In genomic region chr6:125153541-125154183, GRCh38 we compare ENCODE assay signal across 8 cellular contexts. TPM values are rescaled to one million over a fixed set of nuclear protein-coding genes. Genes with fewer than 3 reads are reported as not detected.
DNase-seq lines count a peak whose midpoint lies in the region; ATAC-seq, FAIRE-seq and TF ChIP-seq lines count a peak whose summit lies in the region.

Gene TPD52L1, plus strand, starts transcription at chr6:125153773. Its CDS starts 179 bp downstream, at chr6:125153952.

- no peak for TF ChIP-seq EP300 in A549 (IDR thresholded peaks at IDR 0.05)

- DNase-seq in A549 (ENCODE audit: low read depth in 1 of 2, low spot score in 1 of 2), result peak; percentile 72 to 77
- peak; percentile 79 for DNase-seq in NCI-H2227 (lab: John Stamatoyannopoulos, UW; ENCODE audit: unreplicated experiment)
- DNase-seq in activated CD4-positive, alpha-beta T cell treated with anti-CD3 and anti-CD28 coated beads for 48 hours, result peak; percentile 75
- DNase-seq in dermis blood vessel endothelial cell, result peak; percentile 71
- peak; percentile 86 to 94 for DNase-seq in left lung
- peak; percentile 58 to 74 for DNase-seq in stimulated activated CD4-positive, alpha-beta T cell treated with anti-CD3 and anti-CD28 coated beads, Interleukin-2, amount 100 ng/mL, for 24 hours

- WGBS in A549 (ENCODE audit: missing lambda C conversion rate), result under 1% methylated on average over 23 of the region's 46 CpGs

- CTCF ChIA-PET in A549 (lab: Yijun Ruan, JAX), result interaction anchor here (0.8 to 3.2 kb wide), 21 partner anchors 9 to 275 kb away, joined by 3 to 19 read pairs (median 4); partner anchors contain the start of gene HDDC2

- TF ChIP-seq RAD21 in A549 (conservative IDR thresholded peaks at IDR 0.05 in 1 of 2, IDR thresholded peaks at IDR 0.05 in 1 of 2), result peak; percentile 63 to 78

- H3K9me3 ChIP-seq in A549 (no peaks in the 10 kb centered on the region), left lung (no peaks in the 10 kb centered on the region)

- H3K27ac ChIP-seq in A549, result peak within 1 kb of the TSS; percentile 85 to 91
- H3K27ac ChIP-seq in left lung, result peak within 1 kb of the TSS in 1 of 2 donors; percentile 23

- intact Hi-C loops in left lung (cut with DNase I), result no loop called here

- H3K36me3 ChIP-seq in left lung, result no peaks in the 10 kb centered on the region

- peak within 1 kb of the TSS; percentile 77 for H3K4me2 ChIP-seq in A549

- TF ChIP-seq POLR2A in A549 (IDR thresholded peaks at IDR 0.05; ENCODE audit: low read length), result peak; percentile 19; the same call in 1 of the 2 replicates

- H3K4me1 ChIP-seq in A549, result peaks cover 17% of the 10 kb centered on the region; the same call in 1 of the 3 replicates
- peaks cover 0 to 16% of the 10 kb centered on the region in 2 donors for H3K4me1 ChIP-seq in left lung

- peaks cover 0 to 39% of the 10 kb centered on the region in 2 donors for H3K27me3 ChIP-seq in left lung

- POLR2A ChIA-PET in A549 (lab: Yijun Ruan, JAX), result interaction anchor here (0.8 to 1.5 kb wide), 2 partner anchors 48 to 148 kb away, joined by 3 to 10 read pairs; partner anchors contain the start of gene HDDC2

- FAIRE-seq in A549 (lab: Jason Lieb, UNC), result no peak

- TF ChIP-seq CTCF in A549 (IDR thresholded peaks at IDR 0.05) (peak; percentile 75), left lung (IDR thresholded peaks at IDR 0.05) (peak; percentile 69 to 81)

- peak within 1 kb of the TSS; percentile 82 for H3K4me3 ChIP-seq in A549
- peak within 1 kb of the TSS; percentile 53 to 54 for H3K4me3 ChIP-seq in left lung

- peak; percentile 95 to 97 for ATAC-seq in A549
- ATAC-seq in GM18867 (IDR thresholded peaks at IDR 0.05; ENCODE audit: unreplicated experiment), result peak; percentile 97
- ATAC-seq in HG03097 (IDR thresholded peaks at IDR 0.05; ENCODE audit: low FRiP score, unreplicated experiment), result peak; percentile 99
- peak; percentile 96 for ATAC-seq in left lung

TF ChIP-seq in A549, 52 proteins besides CTCF, POLR2A, EP300 and RAD21:
- TF ChIP-seq MAFK (IDR thresholded peaks at IDR 0.05; ENCODE audit: partially characterized antibody) (no peak), NFE2L2 (conservative IDR thresholded peaks at IDR 0.05; ENCODE audit: low read length) (no peak), FOSB (CRISPR knock-in tag; IDR thresholded peaks at IDR 0.05) (no peak), HOXA7 (CRISPR knock-in tag; IDR thresholded peaks at IDR 0.05) (no peak), SMC3 (IDR thresholded peaks at IDR 0.05) (peak; percentile 86), HES2 (IDR thresholded peaks at IDR 0.05) (no peak), HOXB13 (CRISPR knock-in tag; IDR thresholded peaks at IDR 0.05; ENCODE audit: low read depth) (no peak), HOXB5 (CRISPR knock-in tag; IDR thresholded peaks at IDR 0.05) (0 out of 2 replicates have a peak, but pooled peaks have one; percentile 26), MAX (IDR thresholded peaks at IDR 0.05) (peak; percentile 57; the same call in 1 of the 2 replicates), JUN (IDR thresholded peaks at IDR 0.05) (no peak), HDAC2 (IDR thresholded peaks at IDR 0.05) (no peak)

RNA-seq across cellular contexts. Expression of gene TPD52L1, which starts in this region (rescaled TPM):
- 119 and 144 TPM in 2 replicates for polyA plus RNA-seq in A549 (2011; rRNA removed)
- 104 and 114 TPM in 2 replicates for polyA plus RNA-seq in A549 (2012; cell fraction: cytosol; rRNA removed)
- 39.4 and 46.1 TPM in 2 replicates for polyA plus RNA-seq in A549 (2012; cell fraction: nucleus; rRNA removed)
- 80.0 to 115 TPM (median 90.1 TPM) in 3 replicates for polyA plus RNA-seq in A549 (2017; fragmentation: RNase III; extraction: RNeasy Plus Mini Kit Qiagen cat#74134 plus additional on column Dnase treatment)
- polyA minus RNA-seq in A549 (2011; rRNA and poly(A)+ RNA removed), result 28.6 and 30.4 TPM in 2 replicates
- 10.7 and 10.8 TPM in 2 replicates for total RNA-seq in dermis blood vessel endothelial cell
- 10 to 100 TPM; 17.4 to 22.8 TPM for total RNA-seq in left lung
